In the genomic region with DNA sequence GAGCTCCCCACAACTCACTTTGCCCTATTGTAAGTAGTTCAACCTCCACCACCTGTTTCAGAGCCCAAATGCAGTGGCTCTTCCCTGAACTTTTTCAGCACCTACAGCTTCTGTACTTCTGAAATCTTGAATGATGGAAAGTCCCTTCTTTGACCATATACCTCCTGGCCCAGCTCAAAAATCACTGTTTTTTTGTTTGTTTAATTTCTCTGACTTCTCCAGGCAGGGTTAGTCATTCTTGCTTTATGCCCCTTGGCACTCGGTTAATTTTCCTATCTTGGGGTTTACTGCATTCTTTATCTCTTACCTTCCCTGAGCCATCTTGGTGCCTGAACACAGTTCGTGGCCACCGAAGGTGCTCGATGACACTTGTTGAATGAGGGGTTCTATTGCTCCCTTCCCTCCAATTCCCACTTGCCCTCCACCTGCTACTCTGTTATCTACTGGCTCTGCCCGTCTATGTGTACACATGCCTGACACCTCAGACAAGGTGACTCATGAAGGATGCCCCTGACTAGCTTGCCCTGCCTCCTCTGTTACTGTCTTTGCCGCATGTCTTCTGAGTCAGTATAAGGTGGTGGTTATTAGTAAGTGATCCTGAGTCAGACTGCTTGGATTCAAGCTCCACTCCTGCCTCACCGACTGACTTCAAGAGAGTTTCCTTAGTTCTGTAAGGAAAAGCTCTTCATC, we compare ENCODE assay signal across 1 cellular context.
TF ChIP-seq lines count a peak whose summit lies in the region.

No MANE protein-coding gene starts in this region.

TF ChIP-seq in GM12878, 131 proteins besides CTCF, POLR2A, EP300 and RAD21:
- TF ChIP-seq BHLHE40 (IDR thresholded peaks at IDR 0.05; ENCODE audit: borderline replicate concordance in 1 of 2, low read depth in 2 of 2, low read length in 1 of 2), result no peak
- peak; percentile 74 for TF ChIP-seq BCL3 (IDR thresholded peaks at IDR 0.05; ENCODE audit: borderline replicate concordance, insufficient read depth, low read depth, low read length, poor library complexity, severe bottlenecking)
- TF ChIP-seq KAT2A (conservative IDR thresholded peaks at IDR 0.05; ENCODE audit: control insufficient read depth, low read depth, low read length), result no peak
- no peak for TF ChIP-seq SPI1 (IDR thresholded peaks at IDR 0.05; ENCODE audit: borderline replicate concordance, insufficient read depth, low read depth, low read length)
- no peak for TF ChIP-seq SKIL (IDR thresholded peaks at IDR 0.05; ENCODE audit: low read depth, poor library complexity, severe bottlenecking)
- TF ChIP-seq, protein P1, sequence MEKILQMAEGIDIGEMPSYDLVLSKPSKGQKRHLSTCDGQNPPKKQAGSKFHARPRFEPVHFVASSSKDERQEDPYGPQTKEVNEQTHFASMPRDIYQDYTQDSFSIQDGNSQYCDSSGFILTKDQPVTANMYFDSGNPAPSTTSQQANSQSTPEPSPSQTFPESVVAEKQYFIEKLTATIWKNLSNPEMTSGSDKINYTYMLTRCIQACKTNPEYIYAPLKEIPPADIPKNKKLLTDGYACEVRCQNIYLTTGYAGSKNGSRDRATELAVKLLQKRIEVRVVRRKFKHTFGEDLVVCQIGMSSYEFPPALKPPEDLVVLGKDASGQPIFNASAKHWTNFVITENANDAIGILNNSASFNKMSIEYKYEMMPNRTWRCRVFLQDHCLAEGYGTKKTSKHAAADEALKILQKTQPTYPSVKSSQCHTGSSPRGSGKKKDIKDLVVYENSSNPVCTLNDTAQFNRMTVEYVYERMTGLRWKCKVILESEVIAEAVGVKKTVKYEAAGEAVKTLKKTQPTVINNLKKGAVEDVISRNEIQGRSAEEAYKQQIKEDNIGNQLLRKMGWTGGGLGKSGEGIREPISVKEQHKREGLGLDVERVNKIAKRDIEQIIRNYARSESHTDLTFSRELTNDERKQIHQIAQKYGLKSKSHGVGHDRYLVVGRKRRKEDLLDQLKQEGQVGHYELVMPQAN (conservative IDR thresholded peaks at IDR 0.05), result no peak
- TF ChIP-seq ZNF384 (IDR thresholded peaks at IDR 0.05; ENCODE audit: borderline replicate concordance, low read depth, low read length), result no peak
